ENCODE assay signal across 24 cellular contexts in genomic region chr4:24282446-24282845, GRCh38.
"Had no signal": no experiment of that assay in that cellular context is flagged by ENCODE, and none has a peak within 500 bp of the region (broad histone marks: within the 10 kb centered on the region; RNA-seq: fewer than 3 reads in every experiment).

No MANE protein-coding gene starts in this region.

- H3K36me3 ChIP-seq: left lung, neural progenitor cell, ovary, tibial nerve, upper lobe of right lung, vagina had no signal

- H3K27me3 Mint-ChIP-seq: natural killer cell treated with Interleukin-12 subunit alpha and Interleukin-12 subunit beta and Interleukin-15 and Interleukin-18, amount 100 ng/mL, for 72 hours; stimulated activated naive CD8-positive, alpha-beta T cell treated with anti-CD3 and anti-CD28 coated beads, Interleukin-15, amount 100 ng/mL, for 72 hours had no signal

- H3K4me2 ChIP-seq: neural progenitor cell had no signal

- H3K27ac ChIP-seq: dorsolateral prefrontal cortex, left lung, neural progenitor cell, ovary, skin epidermis, testis, tibial nerve, upper lobe of right lung, vagina had no signal

- H3K27ac Mint-ChIP-seq: natural killer cell treated with Interleukin-12 subunit alpha and Interleukin-12 subunit beta and Interleukin-15 and Interleukin-18, amount 100 ng/mL, for 72 hours; neural progenitor cell; progenitor cell of endocrine pancreas; stimulated activated naive B cell treated with anti-CD40 and anti-IgM and Interleukin-4, amounts not matched to agents 10 μg/mL and 1 μg/mL and 100 μg/mL, for 72 hours; stimulated activated naive CD8-positive, alpha-beta T cell treated with anti-CD3 and anti-CD28 coated beads, Interleukin-15, amount 100 ng/mL, for 72 hours had no signal

- H3K4me1 ChIP-seq: left lung, testis, tibial nerve, upper lobe of right lung, vagina had no signal

- H3K4me3 ChIP-seq: dorsolateral prefrontal cortex, left lung, lung, neural progenitor cell, ovary, skin epidermis, testis, tibial nerve, upper lobe of right lung, vagina had no signal

- H3K9me3 ChIP-seq: left lung, testis, tibial nerve, upper lobe of right lung, vagina had no signal

- ATAC-seq: esophagus mucosa; left lung; natural killer cell treated with Interleukin-12 subunit alpha and Interleukin-12 subunit beta and Interleukin-15 and Interleukin-18, amount 100 ng/mL, for 72 hours; sciatic nerve; stimulated activated naive B cell treated with anti-CD40 and anti-IgM and Interleukin-4, amounts not matched to agents 10 μg/mL and 1 μg/mL and 100 μg/mL, for 72 hours; stimulated activated naive CD8-positive, alpha-beta T cell treated with anti-CD3 and anti-CD28 coated beads, Interleukin-15, amount 100 ng/mL, for 72 hours; upper lobe of right lung had no signal

- H3K4me1 Mint-ChIP-seq: stimulated activated naive B cell treated with anti-CD40 and anti-IgM and Interleukin-4, amounts not matched to agents 10 μg/mL and 1 μg/mL and 100 μg/mL, for 72 hours; stimulated activated naive CD8-positive, alpha-beta T cell treated with anti-CD3 and anti-CD28 coated beads, Interleukin-15, amount 100 ng/mL, for 72 hours had no signal

- H3K27me3 ChIP-seq: dorsolateral prefrontal cortex, left lung, neural progenitor cell, ovary, testis, tibial nerve, upper lobe of right lung, vagina had no signal

- DNase-seq: cortex of kidney; dorsolateral prefrontal cortex; effector CD8-positive, alpha-beta T cell; islet precursor cell; left lung; mesenchymal stem cell; midbrain; nucleus accumbens; ovary; stimulated activated CD4-positive, alpha-beta T cell treated with anti-CD3 and anti-CD28 coated beads, Interleukin-2, amount 100 ng/mL, for 24 hours; stimulated activated CD4-positive, alpha-beta T cell treated with anti-CD3 and anti-CD28 coated beads, Interleukin-4, amount 100 ng/mL, for 4 hours; stimulated activated naive B cell treated with anti-CD40 and anti-IgM and Interleukin-4, amounts not matched to agents 10 μg/mL and 1 μg/mL and 100 μg/mL, for 72 hours; stimulated activated naive CD8-positive, alpha-beta T cell treated with anti-CD3 and anti-CD28 coated beads, Interleukin-15, amount 100 ng/mL, for 72 hours; testis; upper lobe of right lung had no signal

- H3K4me3 Mint-ChIP-seq: natural killer cell treated with Interleukin-12 subunit alpha and Interleukin-12 subunit beta and Interleukin-15 and Interleukin-18, amount 100 ng/mL, for 72 hours; neural progenitor cell; stimulated activated naive B cell treated with anti-CD40 and anti-IgM and Interleukin-4, amounts not matched to agents 10 μg/mL and 1 μg/mL and 100 μg/mL, for 72 hours; stimulated activated naive CD8-positive, alpha-beta T cell treated with anti-CD3 and anti-CD28 coated beads, Interleukin-15, amount 100 ng/mL, for 72 hours had no signal

- H2AFZ ChIP-seq: neural progenitor cell had no signal

- H3K36me3 Mint-ChIP-seq: neural progenitor cell; stimulated activated naive B cell treated with anti-CD40 and anti-IgM and Interleukin-4, amounts not matched to agents 10 μg/mL and 1 μg/mL and 100 μg/mL, for 72 hours had no signal
